ENCODE assay signal across 7 cellular contexts in genomic region chr11:62591448-62592215, GRCh38. TPM values are rescaled to one million over a fixed set of nuclear protein-coding genes. Genes with fewer than 3 reads are reported as not detected.
DNase-seq lines count a peak whose midpoint lies in the region; ATAC-seq, FAIRE-seq and TF ChIP-seq lines count a peak whose summit lies in the region.

Gene TUT1 (minus strand): TSS chr11:62591523. CDS start chr11:62591485, 38 bp downstream.

- H3K4me3 ChIP-seq in astrocyte of the cerebellum (ENCODE audit: low read depth, low read length), result peak within 1 kb of the TSS; percentile 79
- H3K4me3 ChIP-seq in hepatocyte, result peak within 1 kb of the TSS; percentile 65

- peak; percentile 87 for ATAC-seq in HG02981 (IDR thresholded peaks at IDR 0.05; ENCODE audit: unreplicated experiment)

- no peaks in the 10 kb centered on the region for H3K9me3 ChIP-seq in hepatocyte (ENCODE audit: low read depth)

- H3K9me2 ChIP-seq in hepatocyte (replicated peaks; ENCODE audit: insufficient read depth), result no peaks in the 10 kb centered on the region

- H3K27me3 ChIP-seq in hepatocyte, result no peaks in the 10 kb centered on the region

- peak within 1 kb of the TSS; percentile 85 for H3K4me2 ChIP-seq in hepatocyte

- H3K4me1 ChIP-seq in hepatocyte (ENCODE audit: insufficient read depth), result peaks cover 7% of the 10 kb centered on the region

- H3K27ac ChIP-seq in hepatocyte, result peak within 1 kb of the TSS; percentile 88

- in situ Hi-C loops in astrocyte of the cerebellum (cut with HindIII; ENCODE audit: low sequenced_read_pairs), result no loop called here

- H3K79me2 ChIP-seq in hepatocyte, result peaks cover 19% of the 10 kb centered on the region

- DNase-seq in GM18507 (ENCODE audit: extremely low spot score, insufficient read length, low read depth) (peak; percentile 86), NCI-H2029 treated with DMSO at 0.1 percent for 48 hours (lab: John Stamatoyannopoulos, UW) (peak; percentile 98), T-helper 9 cell (peak; percentile 89), astrocyte of the cerebellum (ENCODE audit: low read depth) (peak; percentile 99), hepatocyte (ENCODE audit: low spot score) (peak; percentile 98), renal cortical epithelial cell (ENCODE audit: low read depth) (peak; percentile 99)

- peak; percentile 99 for FAIRE-seq in GM18507 (lab: Jason Lieb, UNC)

- peak within 1 kb of the TSS; percentile 55 for H2AFZ ChIP-seq in hepatocyte

- WGBS in hepatocyte (ENCODE audit: low lambda C conversion rate, missing lambda C conversion rate), result 1% methylated on average over 64 of the region's 64 CpGs

- no peaks in the 10 kb centered on the region for H3K36me3 ChIP-seq in hepatocyte (replicated peaks; ENCODE audit: insufficient read depth, low read depth)

- no peaks in the 10 kb centered on the region for H4K20me1 ChIP-seq in hepatocyte (ENCODE audit: insufficient read depth, poor library complexity, severe bottlenecking)

- TF ChIP-seq CTCF in astrocyte of the cerebellum (IDR thresholded peaks at IDR 0.05; ENCODE audit: low read depth, low read length, missing control alignments) (no peak), hepatocyte (IDR thresholded peaks at IDR 0.05; ENCODE audit: poor library complexity) (peak; percentile 18)

RNA-seq across cellular contexts. Expression of gene TUT1, which starts in this region (rescaled TPM):
- total RNA-seq in hepatocyte (6.7 and 11.7 TPM in 2 replicates), renal cortical epithelial cell (5.9 and 12.7 TPM in 2 replicates)
- polyA plus RNA-seq in hepatocyte, result 14.2 and 16.5 TPM in 2 replicates

Comparison
In these comparisons a context has a peak if more than half of its experiments do, and no peak if none do; other contexts are left out.
1. Peak in every context shown above with its lines: DNase-seq, ATAC-seq, H3K4me3 ChIP-seq and H3K27ac ChIP-seq.